ENCODE assay signal across 17 cellular contexts in the genomic region with DNA sequence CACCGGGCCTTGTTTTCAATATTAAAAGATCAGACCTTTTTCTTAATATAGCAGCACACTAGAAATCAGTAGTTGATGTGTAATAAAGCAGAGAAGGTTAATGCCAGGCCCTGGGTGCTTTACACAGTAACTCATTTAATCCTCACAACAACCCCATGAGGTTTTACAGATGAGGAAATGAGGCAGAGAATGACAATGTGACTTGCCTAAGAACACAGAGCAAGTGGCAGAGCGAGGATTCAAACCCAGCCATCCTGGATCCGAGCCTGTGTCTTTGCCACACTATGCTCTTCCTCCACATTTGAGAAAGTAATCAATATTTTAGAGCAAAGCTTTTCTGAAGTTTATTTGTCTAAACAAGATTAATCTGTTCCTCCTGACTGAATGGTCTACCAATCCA. TPM values are rescaled to one million over a fixed set of nuclear protein-coding genes. Genes with fewer than 3 reads are reported as not detected.
DNase-seq lines count a peak whose midpoint lies in the region; ATAC-seq, FAIRE-seq and TF ChIP-seq lines count a peak whose summit lies in the region.
"Had no signal": no experiment of that assay in that cellular context is flagged by ENCODE, and none has a peak within 500 bp of the region (broad histone marks: within the 10 kb centered on the region; RNA-seq: fewer than 3 reads in every experiment).

No MANE protein-coding gene starts in this region.

- ATAC-seq in GM12878 (peak; percentile 62), upper lobe of right lung (peak; percentile 16)
- ATAC-seq: sciatic nerve had no signal

- H3K79me2 ChIP-seq in GM12878 (ENCODE audit: control insufficient read depth, insufficient read depth, low read length), result no peaks in the 10 kb centered on the region

- peak; percentile 48 for DNase-seq in stimulated activated CD4-positive, alpha-beta T cell treated with anti-CD3 and anti-CD28 coated beads, Interleukin-1b, Interleukin-23, amount 100 ng/mL, for 48 hours
- DNase-seq in stimulated activated CD4-positive, alpha-beta T cell treated with anti-CD3 and anti-CD28 coated beads, Interleukin-4, amount 100 ng/mL, for 4 hours, result no peak
- no peak for DNase-seq in GM12878 (ENCODE audit: low read depth, low spot score)
- DNase-seq in upper lobe of right lung, result no peak
- DNase-seq in chondrocyte (ENCODE audit: low spot score), result no peak
- no peak for DNase-seq in NCI-H2171 treated with DMSO at 0.1 percent for 48 hours (lab: John Stamatoyannopoulos, UW)
- no peak for DNase-seq in GM20000 (ENCODE audit: low spot score)
- DNase-seq: cerebellar nuclear complex, DMS153, immature natural killer cell, NCI-H2081 treated with DMSO at 0.1 percent for 48 hours, NCI-H774 had no signal

- TF ChIP-seq CTCF in GM12878 (IDR thresholded peaks at IDR 0.05 in 2 of 3, conservative IDR thresholded peaks at IDR 0.05 in 1 of 3; ENCODE audit: control insufficient read depth in 2 of 3, extremely low read depth in 1 of 3, insufficient read depth in 1 of 3, low read depth in 3 of 3, low read length in 3 of 3) (no peak), upper lobe of right lung (IDR thresholded peaks at IDR 0.05) (no peak), chondrocyte (IDR thresholded peaks at IDR 0.05) (no peak), GM20000 (IDR thresholded peaks at IDR 0.05; ENCODE audit: extremely low read depth, missing control alignments) (no peak)

- H3K4me1 Mint-ChIP-seq in T-helper 1 cell treated with Interleukin-12 subunit alpha and Interleukin-12 subunit beta and Interleukin-4 antibody, amounts not matched to agents 30 μg/mL and 1 μg/mL, for 36 hours (ENCODE audit: low read depth), result peaks cover 81% of the 10 kb centered on the region
- H3K4me1 Mint-ChIP-seq in chondrocyte (ENCODE audit: low read depth), result no peaks in the 10 kb centered on the region

- H3K36me3 Mint-ChIP-seq in T-helper 1 cell treated with Interleukin-12 subunit alpha and Interleukin-12 subunit beta and Interleukin-4 antibody, amounts not matched to agents 30 μg/mL and 1 μg/mL, for 36 hours (ENCODE audit: low read depth), result peaks cover 24% of the 10 kb centered on the region
- no peaks in the 10 kb centered on the region for H3K36me3 Mint-ChIP-seq in chondrocyte (ENCODE audit: low read depth)
- H3K36me3 Mint-ChIP-seq: immature natural killer cell, neural progenitor cell had no signal

- H3K4me2 ChIP-seq in GM12878 (ENCODE audit: control insufficient read depth, insufficient read depth), result no peak overlapping the region; the same call in 1 of the 2 replicates
- H3K4me2 ChIP-seq: neural progenitor cell had no signal

- CTCF ChIA-PET in GM12878 (lab: Yijun Ruan, JAX), result interaction anchor here (1.3 to 6.9 kb wide), 5 partner anchors 9 to 78 kb away, joined by 4 to 62 read pairs (median 4); no protein-coding TSS in a partner anchor

- WGBS in GM12878 (ENCODE audit: insufficient coverage, insufficient replicate concordance, low lambda C conversion rate, missing lambda C conversion rate), result 62% methylated on average over 3 of the region's 3 CpGs

- peak; percentile 27 for FAIRE-seq in GM12878 (lab: Jason Lieb, UNC)
- FAIRE-seq: HTR-8/SVneo had no signal

- H3K9me3 Mint-ChIP-seq in T-helper 1 cell treated with Interleukin-12 subunit alpha and Interleukin-12 subunit beta and Interleukin-4 antibody, amounts not matched to agents 30 μg/mL and 1 μg/mL, for 36 hours, result no peaks in the 10 kb centered on the region
- H3K9me3 Mint-ChIP-seq in chondrocyte (ENCODE audit: low read depth), result no peaks in the 10 kb centered on the region
- H3K9me3 Mint-ChIP-seq: immature natural killer cell, neural progenitor cell had no signal

- RAD21 ChIA-PET in GM12878 (lab: Charles Lee; ENCODE audit: unreplicated experiment), result interaction anchor here (1.2 to 1.8 kb wide), 2 partner anchors 23 to 78 kb away, joined by 3 to 6 read pairs; no protein-coding TSS in a partner anchor

- no peak for TF ChIP-seq POLR2A in GM12878 (IDR thresholded peaks at IDR 0.05; ENCODE audit: low read depth, low read length)

- H3K9ac ChIP-seq in GM12878 (ENCODE audit: control insufficient read depth, insufficient read depth, low read length), result no peak overlapping the region
- H3K9ac ChIP-seq: neural progenitor cell had no signal

- H3K9me3 ChIP-seq in GM12878 (replicated peaks; ENCODE audit: control insufficient read depth, insufficient read depth, low read length) (no peaks in the 10 kb centered on the region), upper lobe of right lung (no peaks in the 10 kb centered on the region)

- H3K4me1 ChIP-seq in GM12878 (ENCODE audit: control insufficient read depth, insufficient read depth, low read length) (peaks cover 36% of the 10 kb centered on the region), upper lobe of right lung (peaks cover 28% of the 10 kb centered on the region)

- peak overlapping the region; percentile 91 for H3K27ac Mint-ChIP-seq in T-helper 1 cell treated with Interleukin-12 subunit alpha and Interleukin-12 subunit beta and Interleukin-4 antibody, amounts not matched to agents 30 μg/mL and 1 μg/mL, for 36 hours
- no peak overlapping the region for H3K27ac Mint-ChIP-seq in chondrocyte (ENCODE audit: unreplicated experiment)
- H3K27ac Mint-ChIP-seq: immature natural killer cell, neural progenitor cell had no signal

- intact Hi-C loops in GM12878 (cut with micrococcal nuclease; ENCODE audit: unreplicated experiment), result loop anchor here (1.0 kb wide), 1 partner anchor 35 kb away; a partner anchor contains a TSS
- intact Hi-C loops in upper lobe of right lung (cut with DNase I), result no loop called here

- H3K27me3 ChIP-seq in GM12878 (replicated peaks in 1 of 2; ENCODE audit: control insufficient read depth in 2 of 2, insufficient read depth in 2 of 2, low read length in 1 of 2), result no peaks in the 10 kb centered on the region
- H3K27me3 ChIP-seq in upper lobe of right lung, result no peaks in the 10 kb centered on the region
- H3K27me3 ChIP-seq: neural progenitor cell had no signal

- BruUV-seq in GM12878 (replicated peaks; lab: Mats Ljungman, UMichigan), result no TSS peak

- POLR2A ChIA-PET in GM12878 (lab: Charles Lee), result interaction anchor here (2.0 kb wide), 1 partner anchor 34 kb away, joined by 6 read pairs; a partner anchor contains a TSS

- H4K20me1 ChIP-seq in GM12878 (ENCODE audit: control insufficient read depth, insufficient read depth), result no peaks in the 10 kb centered on the region

- H3K27ac ChIP-seq in GM12878 (ENCODE audit: control insufficient read depth, insufficient read depth) (no peak overlapping the region), upper lobe of right lung (no peak overlapping the region)
- H3K27ac ChIP-seq: neural progenitor cell had no signal

- in situ Hi-C loops in GM12878 (cut with MboI), result no loop called here

- H3K4me3 ChIP-seq in GM12878 (0 out of 2 replicates have a peak overlapping the region, but pooled peaks have one; percentile 15), upper lobe of right lung (no peak overlapping the region)
- H3K4me3 ChIP-seq: neural progenitor cell had no signal

- no peak overlapping the region for H2AFZ ChIP-seq in GM12878 (ENCODE audit: control insufficient read depth, low read depth, low read length)

- H3K36me3 ChIP-seq in GM12878 (ENCODE audit: control insufficient read depth in 2 of 2, insufficient read depth in 2 of 2, low read length in 1 of 2), result no peaks in the 10 kb centered on the region
- no peaks in the 10 kb centered on the region for H3K36me3 ChIP-seq in upper lobe of right lung
- H3K36me3 ChIP-seq: neural progenitor cell had no signal

- SMC1A ChIA-PET in GM12878 (lab: Charles Lee; ENCODE audit: uncharacterized antibody, unreplicated experiment), result interaction anchor here (2.2 to 5.8 kb wide), 4 partner anchors 8 to 27 kb away, joined by 5 to 80 read pairs (median 56); a partner anchor contains a TSS

- H3K4me3 Mint-ChIP-seq in T-helper 1 cell treated with Interleukin-12 subunit alpha and Interleukin-12 subunit beta and Interleukin-4 antibody, amounts not matched to agents 30 μg/mL and 1 μg/mL, for 36 hours, result peak overlapping the region; percentile 72
- no peak overlapping the region for H3K4me3 Mint-ChIP-seq in chondrocyte (ENCODE audit: unreplicated experiment)
- H3K4me3 Mint-ChIP-seq: immature natural killer cell, neural progenitor cell had no signal

- no peaks in the 10 kb centered on the region for H3K27me3 Mint-ChIP-seq in T-helper 1 cell treated with Interleukin-12 subunit alpha and Interleukin-12 subunit beta and Interleukin-4 antibody, amounts not matched to agents 30 μg/mL and 1 μg/mL, for 36 hours (ENCODE audit: low read depth)
- peaks cover 73% of the 10 kb centered on the region for H3K27me3 Mint-ChIP-seq in chondrocyte (ENCODE audit: low read depth)

- no peak for TF ChIP-seq EP300 in GM12878 (IDR thresholded peaks at IDR 0.05; ENCODE audit: borderline replicate concordance in 1 of 2, control insufficient read depth in 1 of 2, low read depth in 2 of 2, low read length in 2 of 2)

- no peak for TF ChIP-seq RAD21 in GM12878 (IDR thresholded peaks at IDR 0.05; ENCODE audit: insufficient read depth, low read depth, low read length)

RNA-seq across cellular contexts. Expression of a gene that starts 7.2 kb away (rescaled TPM):
- 12.6 TPM in 2 replicates for total RNA-seq in GM12878 (2013; cell fraction: nucleolus; rRNA removed)
- total RNA-seq in GM12878 (2014; rRNA removed) (2.9 and 5.0 TPM in 2 replicates), GM12878 (2014; rRNA removed; fragmentation: Illumina TruSeq; extraction: Trizol) (3.4 and 4.7 TPM in 2 replicates), GM12878 (2021) (2.4 and 3.7 TPM in 2 replicates), upper lobe of right lung (87.9 TPM), chondrocyte (not detected in 3 replicates)
- polyA plus RNA-seq in GM12878 (2011; ENCODE audit: low read depth), result 0.88 TPM
- polyA plus RNA-seq in GM12878 (2011; rRNA removed) (0.50 and 0.60 TPM in 2 replicates), GM12878 (2014; fragmentation: Illumina TruSeq; extraction: Trizol) (4.8 and 6.1 TPM in 2 replicates), GM12878 (2014; fragmentation: Nextera tagmentation; extraction: Ambion mirVana) (1 to 10 TPM; 2.9 to 3.5 TPM), GM12878 (2014; rRNA removed) (2.1 and 4.0 TPM in 2 replicates), GM12878 (2016; fragmentation: Nextera tagmentation; extraction: Ambion mirVana) (1 to 10 TPM; 7.7 to 8.1 TPM)
- polyA plus RNA-seq in GM12878 (2011; cell fraction: cytosol; rRNA removed), result 0.25 and 0.27 TPM in 2 replicates
- polyA plus RNA-seq in GM12878 (2011; cell fraction: nucleus; rRNA removed), result 1.2 and 1.5 TPM in 2 replicates
- 0.62 and 1.2 TPM in 2 replicates for polyA plus RNA-seq in GM12878 (2012)
- 0.31 and 0.66 TPM in 2 replicates for polyA minus RNA-seq in GM12878 (2011; rRNA and poly(A)+ RNA removed)
- not detected in 2 replicates for polyA minus RNA-seq in GM12878 (2011; cell fraction: cytosol; rRNA and poly(A)+ RNA removed)
- 0.57 and 0.85 TPM in 2 replicates for polyA minus RNA-seq in GM12878 (2011; cell fraction: nucleus; rRNA and poly(A)+ RNA removed)
- total RNA-seq: M059J had no signal

RNA-seq across cellular contexts. Expression of a gene that starts 34.6 kb away (rescaled TPM):
- total RNA-seq in GM12878 (2013; cell fraction: nucleolus; rRNA removed), result 5.2 and 5.4 TPM in 2 replicates
- total RNA-seq in GM12878 (2014; rRNA removed) (7.3 and 9.8 TPM in 2 replicates), GM12878 (2014; rRNA removed; fragmentation: Illumina TruSeq; extraction: Trizol) (6.6 TPM in 2 replicates), GM12878 (2021) (5.6 and 6.4 TPM in 2 replicates), upper lobe of right lung (11.8 TPM), chondrocyte (1.1 to 1.7 TPM (median 1.6 TPM) in 3 replicates)
- 1.7 TPM for polyA plus RNA-seq in GM12878 (2011; ENCODE audit: low read depth)
- polyA plus RNA-seq in GM12878 (2011; rRNA removed) (5.5 and 8.5 TPM in 2 replicates), GM12878 (2014; fragmentation: Illumina TruSeq; extraction: Trizol) (6.0 and 8.0 TPM in 2 replicates), GM12878 (2014; fragmentation: Nextera tagmentation; extraction: Ambion mirVana) (1 to 10 TPM; 2.1 to 7.5 TPM), GM12878 (2014; rRNA removed) (4.6 and 7.0 TPM in 2 replicates), GM12878 (2016; fragmentation: Nextera tagmentation; extraction: Ambion mirVana) (1 to 10 TPM; 4.0 to 4.7 TPM)
- 3.0 TPM in 2 replicates for polyA plus RNA-seq in GM12878 (2011; cell fraction: cytosol; rRNA removed)
- polyA plus RNA-seq in GM12878 (2011; cell fraction: nucleus; rRNA removed), result 1.9 and 2.6 TPM in 2 replicates
- polyA plus RNA-seq in GM12878 (2012), result 2.2 and 2.4 TPM in 2 replicates
- 6.7 and 8.9 TPM in 2 replicates for polyA minus RNA-seq in GM12878 (2011; rRNA and poly(A)+ RNA removed)
- polyA minus RNA-seq in GM12878 (2011; cell fraction: cytosol; rRNA and poly(A)+ RNA removed), result 1.6 and 2.2 TPM in 2 replicates
- 0.73 and 0.86 TPM in 2 replicates for polyA minus RNA-seq in GM12878 (2011; cell fraction: nucleus; rRNA and poly(A)+ RNA removed)

RNA-seq across cellular contexts. Expression of a gene that starts 41.1 kb away (rescaled TPM):
- total RNA-seq in GM12878 (2013; cell fraction: nucleolus; rRNA removed), result not detected in 2 replicates
- total RNA-seq in GM12878 (2014; rRNA removed) (0.05 TPM in 1 of 2 replicates, not detected in the other), GM12878 (2014; rRNA removed; fragmentation: Illumina TruSeq; extraction: Trizol) (not detected in 2 replicates), GM12878 (2021) (not detected in 2 replicates), upper lobe of right lung (2.5 TPM), chondrocyte (0.12 to 0.24 TPM (median 0.13 TPM) in 3 replicates)
- polyA plus RNA-seq in GM12878 (2011; ENCODE audit: low read depth), result not detected
- polyA plus RNA-seq in GM12878 (2011; rRNA removed) (0.01 TPM in 1 of 2 replicates, not detected in the other), GM12878 (2014; fragmentation: Illumina TruSeq; extraction: Trizol) (not detected in 2 replicates), GM12878 (2014; fragmentation: Nextera tagmentation; extraction: Ambion mirVana) (not detected), GM12878 (2014; rRNA removed) (not detected in 2 replicates), GM12878 (2016; fragmentation: Nextera tagmentation; extraction: Ambion mirVana) (not detected)
- polyA plus RNA-seq in GM12878 (2011; cell fraction: cytosol; rRNA removed), result not detected in 2 replicates
- polyA plus RNA-seq in GM12878 (2011; cell fraction: nucleus; rRNA removed), result not detected in 2 replicates
- not detected in 2 replicates for polyA plus RNA-seq in GM12878 (2012)
- polyA minus RNA-seq in GM12878 (2011; rRNA and poly(A)+ RNA removed), result not detected in 2 replicates
- not detected in 2 replicates for polyA minus RNA-seq in GM12878 (2011; cell fraction: cytosol; rRNA and poly(A)+ RNA removed)
- polyA minus RNA-seq in GM12878 (2011; cell fraction: nucleus; rRNA and poly(A)+ RNA removed), result not detected in 2 replicates
- polyA plus RNA-seq: immature natural killer cell had no signal

RNA-seq across cellular contexts. Expression of a gene that starts 46.5 kb away (rescaled TPM):
- total RNA-seq in GM12878 (2013; cell fraction: nucleolus; rRNA removed), result 1.6 and 1.8 TPM in 2 replicates
- 3.3 and 4.0 TPM in 2 replicates for total RNA-seq in GM12878 (2014; rRNA removed)
- total RNA-seq in GM12878 (2014; rRNA removed; fragmentation: Illumina TruSeq; extraction: Trizol), result 3.0 and 3.1 TPM in 2 replicates
- 3.2 and 4.4 TPM in 2 replicates for total RNA-seq in GM12878 (2021)
- not detected for polyA plus RNA-seq in GM12878 (2011; ENCODE audit: low read depth)
- polyA plus RNA-seq in GM12878 (2011; rRNA removed), result 0.76 and 0.81 TPM in 2 replicates
- 0.37 and 0.45 TPM in 2 replicates for polyA plus RNA-seq in GM12878 (2011; cell fraction: cytosol; rRNA removed)
- polyA plus RNA-seq in GM12878 (2011; cell fraction: nucleus; rRNA removed), result 0.89 and 1.5 TPM in 2 replicates
- polyA plus RNA-seq in GM12878 (2012), result 0.15 and 0.17 TPM in 2 replicates
- polyA plus RNA-seq in GM12878 (2014; fragmentation: Illumina TruSeq; extraction: Trizol), result 4.8 and 5.2 TPM in 2 replicates
- polyA plus RNA-seq in GM12878 (2014; fragmentation: Nextera tagmentation; extraction: Ambion mirVana), result 1 to 10 TPM; 4.2 to 4.5 TPM
- polyA plus RNA-seq in GM12878 (2014; rRNA removed), result 2.5 and 2.6 TPM in 2 replicates
- 1 to 10 TPM in 1 of 2 experiments, under 1 TPM in 1; 0.88 to 1.6 TPM for polyA plus RNA-seq in GM12878 (2016; fragmentation: Nextera tagmentation; extraction: Ambion mirVana)
- 0.21 and 0.44 TPM in 2 replicates for polyA minus RNA-seq in GM12878 (2011; rRNA and poly(A)+ RNA removed)
- not detected in 2 replicates for polyA minus RNA-seq in GM12878 (2011; cell fraction: cytosol; rRNA and poly(A)+ RNA removed)
- 0.12 TPM in 1 of 2 replicates, not detected in the other for polyA minus RNA-seq in GM12878 (2011; cell fraction: nucleus; rRNA and poly(A)+ RNA removed)
- total RNA-seq in upper lobe of right lung, result 119 TPM
- not detected in 3 replicates for total RNA-seq in chondrocyte
